Comparison of ENCODE assay signal across 15 cellular contexts in genomic region chr5:151174612-151175101, GRCh38. TPM values are rescaled to one million over a fixed set of nuclear protein-coding genes. Genes with fewer than 3 reads are reported as not detected.
DNase-seq lines count a peak whose midpoint lies in the region; TF ChIP-seq lines count a peak whose summit lies in the region.
"Had no signal": no experiment of that assay in that cellular context is flagged by ENCODE, and none has a peak within 500 bp of the region (broad histone marks: within the 10 kb centered on the region; RNA-seq: fewer than 3 reads in every experiment).

No MANE protein-coding gene starts in this region.

- TF ChIP-seq CTCF in mesothelial cell of epicardium (IDR thresholded peaks at IDR 0.05; ENCODE audit: unreplicated experiment) (no peak), ascending aorta (IDR thresholded peaks at IDR 0.05) (no peak)

- H3K27ac Mint-ChIP-seq in mesothelial cell of epicardium: no peak overlapping the region
- H3K27ac Mint-ChIP-seq: brain had no signal

- H3K9me2 ChIP-seq in GM23248 (ENCODE audit: insufficient read depth): no peaks in the 10 kb centered on the region

- DNase-seq in GM23248 (peak; percentile 54), NCI-H82 treated with DMSO at 0.1 percent for 48 hours (lab: John Stamatoyannopoulos, UW; ENCODE audit: unreplicated experiment) (peak; percentile 93), iPS-NIHi11 (ENCODE audit: low spot score) (peak; percentile 54), mesothelial cell of epicardium (ENCODE audit: low spot score in 2 of 2, unreplicated experiment in 2 of 2) (no peak), ascending aorta (ENCODE audit: low spot score in 2 of 2) (no peak), NOMO-1 treated with DMSO at 0.1 percent for 48 hours (lab: John Stamatoyannopoulos, UW; ENCODE audit: unreplicated experiment) (no peak)
- DNase-seq: activated T-cell treated with anti-CD3 and anti-CD28 coated beads, Interleukin-2, amount 50 U/mL, for 1 hour; kidney; NCI-H1930; Peyer's patch had no signal

- no peak overlapping the region for H3K27ac ChIP-seq in GM23248
- H3K27ac ChIP-seq in subcutaneous abdominal adipose tissue (ENCODE audit: low read depth, low read length): peak overlapping the region; percentile 45
- no peak overlapping the region for H3K27ac ChIP-seq in ascending aorta
- H3K27ac ChIP-seq: epithelial cell of prostate, neutrophil, Peyer's patch, upper lobe of left lung had no signal

- WGBS in GM23248 (ENCODE audit: low coverage in 1 of 2, low lambda C conversion rate in 2 of 2, missing lambda C conversion rate in 2 of 2), 2 experiments: 25 to 27% methylated on average over 11 to 15 of the region's 15 CpGs

- no peak overlapping the region for H3K9ac ChIP-seq in GM23248
- H3K9ac ChIP-seq in subcutaneous abdominal adipose tissue (ENCODE audit: low read length in 5 of 5): no peak overlapping the region

- H3K4me1 ChIP-seq in GM23248 (ENCODE audit: insufficient read depth): no peaks in the 10 kb centered on the region
- H3K4me1 ChIP-seq in subcutaneous abdominal adipose tissue (ENCODE audit: control insufficient read depth in 5 of 5, insufficient read depth in 5 of 5, low read length in 5 of 5): peaks cover 0 to 10% (median 7%) of the 10 kb centered on the region in 5 donors
- H3K4me1 ChIP-seq in ascending aorta: no peaks in the 10 kb centered on the region
- H3K4me1 ChIP-seq: Peyer's patch had no signal

- H4K20me1 ChIP-seq in GM23248 (ENCODE audit: insufficient read depth): no peaks in the 10 kb centered on the region

- no peaks in the 10 kb centered on the region for H3K9me3 Mint-ChIP-seq in mesothelial cell of epicardium

- peaks cover 3% of the 10 kb centered on the region for H3K27me3 Mint-ChIP-seq in mesothelial cell of epicardium (ENCODE audit: low read depth)

- H2AFZ ChIP-seq in GM23248: no peak overlapping the region

- no peak overlapping the region for H3K4me2 ChIP-seq in GM23248 (ENCODE audit: unreplicated experiment)

- H3K4me3 Mint-ChIP-seq in mesothelial cell of epicardium: no peak overlapping the region
- H3K4me3 Mint-ChIP-seq: brain had no signal

- H3K4me3 ChIP-seq in GM23248: peak overlapping the region; percentile 57
- peak overlapping the region in 1 of 5 donors; percentile 31 for H3K4me3 ChIP-seq in subcutaneous abdominal adipose tissue (ENCODE audit: low read depth in 1 of 5, low read length in 5 of 5)
- H3K4me3 ChIP-seq in ascending aorta: peak overlapping the region in 1 of 2 donors; percentile 28
- H3K4me3 ChIP-seq: Peyer's patch had no signal

- intact Hi-C loops in ascending aorta (cut with DNase I): no loop called here

- in situ Hi-C loops in GM23248 (cut with MboI): no loop called here

- no peaks in the 10 kb centered on the region for H3F3A ChIP-seq in GM23248 (ENCODE audit: insufficient read depth)

- no peaks in the 10 kb centered on the region for H3K79me2 ChIP-seq in GM23248 (ENCODE audit: insufficient read depth)

- H3K27me3 ChIP-seq in GM23248 (replicated peaks; ENCODE audit: insufficient read depth) (no peaks in the 10 kb centered on the region), subcutaneous abdominal adipose tissue (ENCODE audit: control insufficient read depth in 5 of 5, insufficient read depth in 4 of 5, low read length in 5 of 5) (no peaks in the 10 kb centered on the region), ascending aorta (no peaks in the 10 kb centered on the region)
- H3K27me3 ChIP-seq: neutrophil, Peyer's patch, upper lobe of left lung had no signal

- no peaks in the 10 kb centered on the region for H3K4me1 Mint-ChIP-seq in mesothelial cell of epicardium

- no peaks in the 10 kb centered on the region for H3K36me3 Mint-ChIP-seq in mesothelial cell of epicardium
- H3K36me3 Mint-ChIP-seq: brain had no signal

- no peaks in the 10 kb centered on the region for H3K9me3 ChIP-seq in GM23248 (ENCODE audit: low read depth)
- H3K9me3 ChIP-seq in subcutaneous abdominal adipose tissue (ENCODE audit: control insufficient read depth in 5 of 5, low read length in 5 of 5): no peaks in the 10 kb centered on the region
- no peaks in the 10 kb centered on the region for H3K9me3 ChIP-seq in ascending aorta
- H3K9me3 ChIP-seq: neutrophil, Peyer's patch, upper lobe of left lung had no signal

- H3K36me3 ChIP-seq in GM23248 (ENCODE audit: low read depth) (no peaks in the 10 kb centered on the region), subcutaneous abdominal adipose tissue (ENCODE audit: control insufficient read depth in 5 of 5, insufficient read depth in 5 of 5, low read length in 5 of 5) (peaks cover 0 to 13% (median 4%) of the 10 kb centered on the region in 5 donors), ascending aorta (no peaks in the 10 kb centered on the region)
- H3K36me3 ChIP-seq: Peyer's patch had no signal

RNA-seq across cellular contexts. Expression of gene ANXA6, which starts 17.1 kb away (rescaled TPM):
- 384 and 409 TPM in 2 replicates for total RNA-seq in GM23248 (2014; rRNA removed; shearing (Covaris generic))
- polyA plus RNA-seq in GM23248 (2016; fragmentation: Nextera tagmentation; extraction: Ambion mirVana): 183 and 190 TPM in 2 replicates
- total RNA-seq in mesothelial cell of epicardium (178 to 197 TPM (median 186 TPM) in 3 replicates), ascending aorta (334 TPM)

RNA-seq across cellular contexts. Expression of gene CCDC69, which starts 49.2 kb away (rescaled TPM):
- total RNA-seq in GM23248 (2014; rRNA removed; shearing (Covaris generic)): 0.13 and 0.54 TPM in 2 replicates
- 0.47 and 0.56 TPM in 2 replicates for polyA plus RNA-seq in GM23248 (2016; fragmentation: Nextera tagmentation; extraction: Ambion mirVana)
- total RNA-seq in mesothelial cell of epicardium: 4.7 to 5.5 TPM (median 4.8 TPM) in 3 replicates
- 101 TPM for total RNA-seq in ascending aorta

Comparison
In these comparisons a context has a peak if more than half of its experiments do, and no peak if none do; other contexts are left out.
1. DNase-seq: peak in GM23248 (single experiment), NCI-H82 treated with DMSO at 0.1 percent for 48 hours (single experiment) and iPS-NIHi11 (single experiment); none in mesothelial cell of epicardium (0 of 2), ascending aorta (0 of 2) and NOMO-1 treated with DMSO at 0.1 percent for 48 hours (single experiment).
2. RNA of gene CCDC69, which starts 49.2 kb away (total RNA-seq): 101 TPM in ascending aorta (single experiment); 4.7 to 5.5 TPM in mesothelial cell of epicardium and 0.13 to 0.54 TPM in GM23248; every median in the first group is over 10 times any median in the second.